In genomic region chr20:46689082-46689753, GRCh38 we compare ENCODE assay signal across 8 cellular contexts. TPM values are rescaled to one million over a fixed set of nuclear protein-coding genes. Genes with fewer than 3 reads are reported as not detected.
A peak's percentile ranks its signal among the peaks of the same experiment; 100 is the strongest.
DNase-seq lines count a peak whose midpoint lies in the region; ATAC-seq lines count a peak whose summit lies in the region.

TP53RK (minus strand) TSS chr20:46689444; CDS start chr20:46689414, 30 bp downstream.

- peaks cover 8% of the 10 kb centered on the region; the same call in 1 of the 2 replicates for H3K4me1 ChIP-seq in GM23248 (ENCODE audit: insufficient read depth)
- H3K4me1 ChIP-seq in naive thymus-derived CD4-positive, alpha-beta T cell (ENCODE audit: control insufficient read depth in 2 of 2, insufficient read depth in 2 of 2, low read length in 2 of 2) = peaks cover 20 to 30% of the 10 kb centered on the region in 2 donors

- H3K36me3 Mint-ChIP-seq in activated T-helper 1 cell treated with anti-CD3 and anti-CD28 coated beads, Interleukin-12 subunit alpha, Interleukin-12 subunit beta, Interleukin-2, Interleukin-4 antibody, amounts not matched to agents 30 ng/mL and 10 ng/mL and 1 ng/mL, durations not matched to agents 14 hours and 24 hours and 36 hours (ENCODE audit: low read depth) = peaks cover 23% of the 10 kb centered on the region
- peaks cover 4 to 25% (median 14%) of the 10 kb centered on the region in 5 donors for H3K36me3 Mint-ChIP-seq in naive thymus-derived CD4-positive, alpha-beta T cell
- H3K36me3 Mint-ChIP-seq in stimulated activated naive B cell treated with anti-CD40 and anti-IgM and Interleukin-4, amounts not matched to agents 10 μg/mL and 1 μg/mL and 100 μg/mL, for 72 hours = peaks cover 7 to 16% of the 10 kb centered on the region in 2 donors

- peak within 1 kb of the TSS; percentile 88 for H3K4me3 Mint-ChIP-seq in activated T-helper 1 cell treated with anti-CD3 and anti-CD28 coated beads, Interleukin-12 subunit alpha, Interleukin-12 subunit beta, Interleukin-2, Interleukin-4 antibody, amounts not matched to agents 30 ng/mL and 10 ng/mL and 1 ng/mL, durations not matched to agents 14 hours and 24 hours and 36 hours
- peak within 1 kb of the TSS; percentile 90 to 100 (median 96) for H3K4me3 Mint-ChIP-seq in naive thymus-derived CD4-positive, alpha-beta T cell
- peak within 1 kb of the TSS; percentile 85 to 91 for H3K4me3 Mint-ChIP-seq in stimulated activated naive B cell treated with anti-CD40 and anti-IgM and Interleukin-4, amounts not matched to agents 10 μg/mL and 1 μg/mL and 100 μg/mL, for 72 hours

- peak within 1 kb of the TSS; percentile 85 for H3K4me3 ChIP-seq in GM23248
- peak within 1 kb of the TSS; percentile 84 for H3K4me3 ChIP-seq in naive thymus-derived CD4-positive, alpha-beta T cell (ENCODE audit: low read length)

- DNase-seq in Daoy (ENCODE audit: low read depth) (peak; percentile 99), GM23248 (peak; percentile 100), Kasumi-1 (lab: John Stamatoyannopoulos, UW) (peak; percentile 100), RPMI7951 (ENCODE audit: low read depth) (peak; percentile 100), fibroblast of gingiva (ENCODE audit: low read depth) (peak; percentile 100)
- peak; percentile 94 for DNase-seq in activated T-helper 1 cell treated with anti-CD3 and anti-CD28 coated beads, Interleukin-12 subunit alpha, Interleukin-12 subunit beta, Interleukin-2, Interleukin-4 antibody, amounts not matched to agents 30 ng/mL and 10 ng/mL and 1 ng/mL, durations not matched to agents 14 hours and 24 hours and 36 hours (ENCODE audit: low spot score)
- peak; percentile 85 to 98 (median 96) for DNase-seq in naive thymus-derived CD4-positive, alpha-beta T cell
- peak; percentile 97 for DNase-seq in stimulated activated naive B cell treated with anti-CD40 and anti-IgM and Interleukin-4, amounts not matched to agents 10 μg/mL and 1 μg/mL and 100 μg/mL, for 72 hours

- POLR2A ChIA-PET in naive thymus-derived CD4-positive, alpha-beta T cell (lab: Charles Lee) = interaction anchor here (1.0 to 1.2 kb wide), 2 partner anchors 9 to 12 kb away, joined by 3 to 4 read pairs; no protein-coding TSS in a partner anchor

- peaks cover 44% of the 10 kb centered on the region for H3K79me2 ChIP-seq in GM23248 (ENCODE audit: insufficient read depth)

- H3K4me2 ChIP-seq in GM23248 (ENCODE audit: unreplicated experiment) = peak within 1 kb of the TSS; percentile 92

- H2AFZ ChIP-seq in GM23248 = peak within 1 kb of the TSS; percentile 81

- peak; percentile 97 for ATAC-seq in naive thymus-derived CD4-positive, alpha-beta T cell
- ATAC-seq in stimulated activated naive B cell treated with anti-CD40 and anti-IgM and Interleukin-4, amounts not matched to agents 10 μg/mL and 1 μg/mL and 100 μg/mL, for 72 hours (replicated peaks) = peak; percentile 95 to 96

- H4K20me1 ChIP-seq in GM23248 (ENCODE audit: insufficient read depth) = no peaks in the 10 kb centered on the region

- 1% methylated on average over 47 to 65 of the region's 71 CpGs for whole genome bisulfite sequencing in GM23248 (ENCODE audit: low coverage in 1 of 2, low lambda C conversion rate in 2 of 2, missing lambda C conversion rate in 2 of 2), 2 experiments

- H3K27me3 ChIP-seq in GM23248 (replicated peaks; ENCODE audit: insufficient read depth) = no peaks in the 10 kb centered on the region
- no peaks in the 10 kb centered on the region for H3K27me3 ChIP-seq in naive thymus-derived CD4-positive, alpha-beta T cell (ENCODE audit: control insufficient read depth in 2 of 2, insufficient read depth in 2 of 2, low read length in 2 of 2)

- peak within 1 kb of the TSS; percentile 86 for H3K27ac ChIP-seq in GM23248
- H3K27ac ChIP-seq in naive thymus-derived CD4-positive, alpha-beta T cell (ENCODE audit: low read depth, low read length) = peak within 1 kb of the TSS; percentile 90

- H3K9me2 ChIP-seq in GM23248 (ENCODE audit: insufficient read depth) = no peaks in the 10 kb centered on the region

- CTCF ChIA-PET in naive thymus-derived CD4-positive, alpha-beta T cell (lab: Charles Lee) = no interaction called here

- H3K27ac Mint-ChIP-seq in activated T-helper 1 cell treated with anti-CD3 and anti-CD28 coated beads, Interleukin-12 subunit alpha, Interleukin-12 subunit beta, Interleukin-2, Interleukin-4 antibody, amounts not matched to agents 30 ng/mL and 10 ng/mL and 1 ng/mL, durations not matched to agents 14 hours and 24 hours and 36 hours = peak within 1 kb of the TSS; percentile 91
- peak within 1 kb of the TSS; percentile 91 to 97 (median 95) for H3K27ac Mint-ChIP-seq in naive thymus-derived CD4-positive, alpha-beta T cell
- peak within 1 kb of the TSS; percentile 92 for H3K27ac Mint-ChIP-seq in stimulated activated naive B cell treated with anti-CD40 and anti-IgM and Interleukin-4, amounts not matched to agents 10 μg/mL and 1 μg/mL and 100 μg/mL, for 72 hours

- H3K9me3 ChIP-seq in GM23248 (ENCODE audit: low read depth) = no peaks in the 10 kb centered on the region
- no peaks in the 10 kb centered on the region for H3K9me3 ChIP-seq in naive thymus-derived CD4-positive, alpha-beta T cell (ENCODE audit: control insufficient read depth in 2 of 3, low read length in 3 of 3)

- peaks cover 20% of the 10 kb centered on the region for H3F3A ChIP-seq in GM23248 (ENCODE audit: insufficient read depth)

- intact Hi-C loops in activated T-helper 1 cell treated with anti-CD3 and anti-CD28 coated beads, Interleukin-12 subunit alpha, Interleukin-12 subunit beta, Interleukin-2, Interleukin-4 antibody, amounts not matched to agents 30 ng/mL and 10 ng/mL and 1 ng/mL, durations not matched to agents 14 hours and 24 hours and 36 hours (cut with micrococcal nuclease) = loop anchor here (1.0 to 5.0 kb wide), 10 partner anchors 127 to 1717 kb away; partner anchors contain the start of genes ELMO2 and ZMYND8
- intact Hi-C loops in naive thymus-derived CD4-positive, alpha-beta T cell (cut with micrococcal nuclease) = loop anchor here (1.0 to 10.0 kb wide), 12 partner anchors 282 to 1804 kb away; partner anchors contain the start of genes ELMO2 (in 2 of the 2), ZMYND8 (in 2 of the 2), CDH22 (in 1 of the 2) and DNTTIP1 (in 1 of the 2)

- H3K9me3 Mint-ChIP-seq in activated T-helper 1 cell treated with anti-CD3 and anti-CD28 coated beads, Interleukin-12 subunit alpha, Interleukin-12 subunit beta, Interleukin-2, Interleukin-4 antibody, amounts not matched to agents 30 ng/mL and 10 ng/mL and 1 ng/mL, durations not matched to agents 14 hours and 24 hours and 36 hours = no peaks in the 10 kb centered on the region
- no peaks in the 10 kb centered on the region for H3K9me3 Mint-ChIP-seq in naive thymus-derived CD4-positive, alpha-beta T cell
- no peaks in the 10 kb centered on the region for H3K9me3 Mint-ChIP-seq in stimulated activated naive B cell treated with anti-CD40 and anti-IgM and Interleukin-4, amounts not matched to agents 10 μg/mL and 1 μg/mL and 100 μg/mL, for 72 hours

- H3K9ac ChIP-seq in GM23248 = peak within 1 kb of the TSS; percentile 93

- peaks cover 3% of the 10 kb centered on the region for H3K27me3 Mint-ChIP-seq in activated T-helper 1 cell treated with anti-CD3 and anti-CD28 coated beads, Interleukin-12 subunit alpha, Interleukin-12 subunit beta, Interleukin-2, Interleukin-4 antibody, amounts not matched to agents 30 ng/mL and 10 ng/mL and 1 ng/mL, durations not matched to agents 14 hours and 24 hours and 36 hours (ENCODE audit: insufficient read depth)
- no peaks in the 10 kb centered on the region for H3K27me3 Mint-ChIP-seq in naive thymus-derived CD4-positive, alpha-beta T cell
- H3K27me3 Mint-ChIP-seq in stimulated activated naive B cell treated with anti-CD40 and anti-IgM and Interleukin-4, amounts not matched to agents 10 μg/mL and 1 μg/mL and 100 μg/mL, for 72 hours = no peaks in the 10 kb centered on the region

- peaks cover 6% of the 10 kb centered on the region; the same call in 1 of the 2 replicates for H3K36me3 ChIP-seq in GM23248 (ENCODE audit: low read depth)
- peaks cover 0 to 20% (median 0%) of the 10 kb centered on the region in 3 experiments for H3K36me3 ChIP-seq in naive thymus-derived CD4-positive, alpha-beta T cell (ENCODE audit: control insufficient read depth in 2 of 3, insufficient read depth in 3 of 3, low read length in 3 of 3)

- in situ Hi-C loops in GM23248 (cut with MboI) = no loop called here

- peaks cover 52% of the 10 kb centered on the region for H3K4me1 Mint-ChIP-seq in activated T-helper 1 cell treated with anti-CD3 and anti-CD28 coated beads, Interleukin-12 subunit alpha, Interleukin-12 subunit beta, Interleukin-2, Interleukin-4 antibody, amounts not matched to agents 30 ng/mL and 10 ng/mL and 1 ng/mL, durations not matched to agents 14 hours and 24 hours and 36 hours (ENCODE audit: low read depth)
- peaks cover 38 to 54% (median 45%) of the 10 kb centered on the region in 7 donors for H3K4me1 Mint-ChIP-seq in naive thymus-derived CD4-positive, alpha-beta T cell
- peaks cover 21 to 39% of the 10 kb centered on the region in 2 donors for H3K4me1 Mint-ChIP-seq in stimulated activated naive B cell treated with anti-CD40 and anti-IgM and Interleukin-4, amounts not matched to agents 10 μg/mL and 1 μg/mL and 100 μg/mL, for 72 hours

RNA-seq across cellular contexts. Expression of gene TP53RK, which starts in this region (rescaled TPM):
- total RNA-seq in Daoy (2014; rRNA removed; shearing (Covaris generic)) = 21.4 and 24.7 TPM in 2 replicates
- total RNA-seq in GM23248 (2014; rRNA removed; shearing (Covaris generic)) = 20.1 and 24.1 TPM in 2 replicates
- 23.6 and 24.0 TPM in 2 replicates for polyA plus RNA-seq in GM23248 (2016; fragmentation: Nextera tagmentation; extraction: Ambion mirVana)
- total RNA-seq in RPMI7951 (2014; rRNA removed; shearing (Covaris generic)) = 33.1 and 36.2 TPM in 2 replicates
- total RNA-seq in activated T-helper 1 cell treated with anti-CD3 and anti-CD28 coated beads, Interleukin-12 subunit alpha, Interleukin-12 subunit beta, Interleukin-2, Interleukin-4 antibody, amounts not matched to agents 30 ng/mL and 10 ng/mL and 1 ng/mL, durations not matched to agents 14 hours and 24 hours and 36 hours = 16.8 and 18.5 TPM in 2 replicates
- total RNA-seq in naive thymus-derived CD4-positive, alpha-beta T cell = 10 to 100 TPM in 3 of 5 experiments, 1 to 10 TPM in 2; 4.4 to 27.7 (median 17.7) TPM
- 10 to 100 TPM; 11.2 to 16.2 TPM for polyA plus RNA-seq in naive thymus-derived CD4-positive, alpha-beta T cell

Comparison
In these comparisons a context has a peak if more than half of its experiments do, and no peak if none do; other contexts are left out.
1. Peak in every context shown above with its lines: DNase-seq, ATAC-seq, H3K4me3 ChIP-seq and H3K27ac ChIP-seq.